Comparison of ENCODE assay signal across 12 cellular contexts in the genomic region with DNA sequence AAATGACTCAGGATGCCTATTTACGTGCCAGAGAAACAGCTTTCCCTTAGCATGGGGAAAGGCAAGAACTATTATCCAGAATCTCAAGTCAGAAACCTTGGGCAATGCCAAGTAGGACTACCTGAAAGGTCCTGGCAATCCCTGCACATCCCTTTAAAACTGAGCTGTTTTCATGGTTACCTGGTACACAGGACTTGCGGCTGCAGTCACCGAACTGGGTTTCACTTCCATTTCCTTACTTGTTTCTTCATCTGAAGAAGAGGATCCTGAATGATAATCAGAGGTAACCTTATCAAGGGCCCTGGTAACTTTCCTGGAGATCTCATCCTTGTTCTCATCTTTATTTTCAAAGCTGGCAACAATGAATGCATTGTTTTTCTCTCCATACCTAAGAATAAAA. TPM values are rescaled to one million over a fixed set of nuclear protein-coding genes. Genes with fewer than 3 reads are reported as not detected.
DNase-seq lines count a peak whose midpoint lies in the region; ATAC-seq, FAIRE-seq and TF ChIP-seq lines count a peak whose summit lies in the region.
"Had no signal": no experiment of that assay in that cellular context is flagged by ENCODE, and none has a peak within 500 bp of the region (broad histone marks: within the 10 kb centered on the region; RNA-seq: fewer than 3 reads in every experiment).

No MANE protein-coding gene starts in this region.

- in situ Hi-C loops in transverse colon (cut with MboI; ENCODE audit: low pct_ligation_motif_present in 1 of 4, low pct_unique_long_range_greater_than_20kb in 1 of 4, low sequenced_read_pairs in 3 of 4), result loop anchor here in 1 of 4 donors (25.0 kb wide), 1 partner anchor 211 kb away; no protein-coding TSS in a partner anchor

- 76 to 93% methylated on average over 2 to 3 of the region's 3 CpGs for WGBS in transverse colon (ENCODE audit: low coverage in 1 of 2), 2 donors

- no peak for TF ChIP-seq EP300 in transverse colon (IDR thresholded peaks at IDR 0.05; ENCODE audit: low read depth)

- H3K27me3 ChIP-seq in transverse colon, result no peaks in the 10 kb centered on the region
- H3K27me3 ChIP-seq in right atrium auricular region, result no peaks in the 10 kb centered on the region
- H3K27me3 ChIP-seq: BLaER1, esophagus squamous epithelium had no signal

- H3K36me3 ChIP-seq in transverse colon (peaks cover 0 to 62% (median 28%) of the 10 kb centered on the region in 4 donors), right atrium auricular region (peaks cover 27% of the 10 kb centered on the region)

- DNase-seq in GM12865 (ENCODE audit: low read depth), result peak; percentile 52
- no peak for DNase-seq in H54 (ENCODE audit: insufficient read length, low spot score)
- DNase-seq in NCI-H526 treated with DMSO at 0.1 percent for 48 hours (lab: John Stamatoyannopoulos, UW), result no peak
- DNase-seq in transverse colon, result no peak
- no peak for DNase-seq in right atrium auricular region (ENCODE audit: low spot score)
- no peak for DNase-seq in stimulated activated naive CD8-positive, alpha-beta T cell treated with anti-CD3 and anti-CD28 coated beads, Interleukin-15, Interleukin-2, amounts not matched to agents 100 U/mL and 50 U/mL, for 24 hours
- DNase-seq: caudate nucleus, esophagus squamous epithelium, NCI-H1417 treated with DMSO at 0.1 percent for 48 hours had no signal

- intact Hi-C loops in transverse colon (cut with DNase I; ENCODE audit: low total_unique reads), result no loop called here

- TF ChIP-seq POLR2A in H54 (IDR thresholded peaks at IDR 0.05; ENCODE audit: low read depth, low read length) (no peak), transverse colon (IDR thresholded peaks at IDR 0.05) (no peak)

- H3K27ac ChIP-seq in transverse colon, result no peak overlapping the region
- H3K27ac ChIP-seq in right atrium auricular region, result no peak overlapping the region
- H3K27ac ChIP-seq: BLaER1, esophagus squamous epithelium had no signal

- no peak for TF ChIP-seq CTCF in GM12865 (IDR thresholded peaks at IDR 0.05; ENCODE audit: insufficient read depth, low read depth, low read length, missing control alignments)
- TF ChIP-seq CTCF in transverse colon (IDR thresholded peaks at IDR 0.05), result no peak
- TF ChIP-seq CTCF in right atrium auricular region (IDR thresholded peaks at IDR 0.05), result no peak

- H3K9me3 ChIP-seq in transverse colon (no peaks in the 10 kb centered on the region), right atrium auricular region (no peaks in the 10 kb centered on the region)
- H3K9me3 ChIP-seq: BLaER1, esophagus squamous epithelium had no signal

- H3K4me3 ChIP-seq in GM12865 (ENCODE audit: low read depth, low read length) (no peak overlapping the region), transverse colon (no peak overlapping the region), right atrium auricular region (no peak overlapping the region)
- H3K4me3 ChIP-seq: BLaER1, esophagus squamous epithelium had no signal

- FAIRE-seq in H54 (lab: Jason Lieb, UNC), result peak; percentile 78

- peak; percentile 80 for ATAC-seq in GM19025 (IDR thresholded peaks at IDR 0.05; ENCODE audit: low read depth, unreplicated experiment)
- ATAC-seq in HG03354 (IDR thresholded peaks at IDR 0.05; ENCODE audit: poor library complexity, severe bottlenecking, unreplicated experiment), result peak; percentile 83
- no peak for ATAC-seq in stimulated activated naive CD8-positive, alpha-beta T cell treated with anti-CD3 and anti-CD28 coated beads, Interleukin-15, Interleukin-2, amounts not matched to agents 100 U/mL and 50 U/mL, for 24 hours

- H3K4me1 ChIP-seq in transverse colon (no peaks in the 10 kb centered on the region), right atrium auricular region (no peaks in the 10 kb centered on the region)
- H3K4me1 ChIP-seq: BLaER1, esophagus squamous epithelium had no signal

RNA-seq across cellular contexts. Expression of a gene that starts 14.3 kb away (rescaled TPM):
- 100 to 1,000 TPM in 1 of 4 donors, 10 to 100 TPM in 3; 26.9 to 152 (median 45.3) TPM for total RNA-seq in transverse colon
- total RNA-seq in right atrium auricular region, result 10 to 100 TPM; 27.9 to 29.4 TPM
